1 cellular context compared by ENCODE assay signal in genomic region chr19:37251308-37252229, GRCh38.
TF ChIP-seq lines count a peak whose summit lies in the region.

No MANE protein-coding gene starts in this region.

TF ChIP-seq in HEK293, 187 proteins besides CTCF, POLR2A, EP300 and RAD21 (continued from another document and continues in another):
- no peak for TF ChIP-seq ZNF26 (tag by site-specific recombination; IDR thresholded peaks at IDR 0.05)
- TF ChIP-seq WT1 (tag by site-specific recombination; IDR thresholded peaks at IDR 0.05), result peak; percentile 94
- TF ChIP-seq ZNF112 (tag by site-specific recombination; IDR thresholded peaks at IDR 0.05), result no peak
- TF ChIP-seq TRIM28 (IDR thresholded peaks at IDR 0.05; ENCODE audit: borderline replicate concordance, low read length), result peak; percentile 57; the same call in 1 of the 2 replicates
- no peak for TF ChIP-seq ZNF280C (tag by site-specific recombination; IDR thresholded peaks at IDR 0.05)
- no peak for TF ChIP-seq ZFP41 (tag by site-specific recombination; IDR thresholded peaks at IDR 0.05; ENCODE audit: borderline replicate concordance)
- no peak for TF ChIP-seq AEBP2 (tag by site-specific recombination; IDR thresholded peaks at IDR 0.05; ENCODE audit: borderline replicate concordance)
- TF ChIP-seq ZNF610 (tag by site-specific recombination; IDR thresholded peaks at IDR 0.05; ENCODE audit: borderline replicate concordance), result peak; percentile 80
- no peak for TF ChIP-seq ZNF521 (tag by site-specific recombination; IDR thresholded peaks at IDR 0.05)
- no peak for TF ChIP-seq ZNF18 (tag by site-specific recombination; IDR thresholded peaks at IDR 0.05)
- TF ChIP-seq KLF7 (tag by site-specific recombination; IDR thresholded peaks at IDR 0.05; ENCODE audit: borderline replicate concordance), result no peak
- no peak for TF ChIP-seq HOXC10 (CRISPR knock-in tag; IDR thresholded peaks at IDR 0.05)
- TF ChIP-seq ZBTB26 (tag by site-specific recombination; optimal IDR thresholded peaks at IDR 0.05), result peak; percentile 3
- no peak for TF ChIP-seq ZNF174 (tag by site-specific recombination; IDR thresholded peaks at IDR 0.05)
- TF ChIP-seq ZNF404 (tag by site-specific recombination; IDR thresholded peaks at IDR 0.05), result no peak
- no peak for TF ChIP-seq ZNF654 (tag by site-specific recombination; IDR thresholded peaks at IDR 0.05; ENCODE audit: low read depth)
- no peak; the same call in 1 of the 2 replicates for TF ChIP-seq MYNN (tag by site-specific recombination; IDR thresholded peaks at IDR 0.05; ENCODE audit: borderline replicate concordance)
- no peak for TF ChIP-seq GLI2 (tag by site-specific recombination; IDR thresholded peaks at IDR 0.05; ENCODE audit: borderline replicate concordance, low read depth)
- 0 out of 2 replicates have a peak, but pooled peaks have one; percentile 13 for TF ChIP-seq ZSCAN16 (tag by site-specific recombination; IDR thresholded peaks at IDR 0.05)
- no peak for TF ChIP-seq ELK4 (IDR thresholded peaks at IDR 0.05; ENCODE audit: borderline replicate concordance, low read depth, low read length)
- peak; percentile 27; the same call in 1 of the 2 replicates for TF ChIP-seq INSM2 (tag by site-specific recombination; IDR thresholded peaks at IDR 0.05)
- peak; percentile 72; the same call in 1 of the 2 replicates for TF ChIP-seq ZNF394 (tag by site-specific recombination; IDR thresholded peaks at IDR 0.05; ENCODE audit: borderline replicate concordance)
- peak; percentile 87 for TF ChIP-seq ZSCAN30 (tag by site-specific recombination; IDR thresholded peaks at IDR 0.05)
- peak; percentile 64; the same call in 1 of the 2 replicates for TF ChIP-seq ZNF692 (tag by site-specific recombination; IDR thresholded peaks at IDR 0.05)
- peak; percentile 69 for TF ChIP-seq IKZF3 (tag by site-specific recombination; IDR thresholded peaks at IDR 0.05)
- no peak for TF ChIP-seq ZNF530 (tag by site-specific recombination; IDR thresholded peaks at IDR 0.05; ENCODE audit: low read depth)
- peak; percentile 99 for TF ChIP-seq ZNF280D (tag by site-specific recombination; IDR thresholded peaks at IDR 0.05)
- no peak for TF ChIP-seq ZNF274 (IDR thresholded peaks at IDR 0.05; ENCODE audit: low read length)
- TF ChIP-seq ZNF274 (tag by site-specific recombination; IDR thresholded peaks at IDR 0.05; ENCODE audit: borderline replicate concordance), result peak; percentile 48; the same call in 1 of the 2 replicates
- TF ChIP-seq ZNF362 (tag by site-specific recombination; IDR thresholded peaks at IDR 0.05), result no peak
- TF ChIP-seq KLF16 (tag by site-specific recombination; IDR thresholded peaks at IDR 0.05), result peak; percentile 55
- TF ChIP-seq ZNF792 (tag by site-specific recombination; IDR thresholded peaks at IDR 0.05), result 0 out of 2 replicates have a peak, but pooled peaks have one; percentile 74
